In the genomic region with DNA sequence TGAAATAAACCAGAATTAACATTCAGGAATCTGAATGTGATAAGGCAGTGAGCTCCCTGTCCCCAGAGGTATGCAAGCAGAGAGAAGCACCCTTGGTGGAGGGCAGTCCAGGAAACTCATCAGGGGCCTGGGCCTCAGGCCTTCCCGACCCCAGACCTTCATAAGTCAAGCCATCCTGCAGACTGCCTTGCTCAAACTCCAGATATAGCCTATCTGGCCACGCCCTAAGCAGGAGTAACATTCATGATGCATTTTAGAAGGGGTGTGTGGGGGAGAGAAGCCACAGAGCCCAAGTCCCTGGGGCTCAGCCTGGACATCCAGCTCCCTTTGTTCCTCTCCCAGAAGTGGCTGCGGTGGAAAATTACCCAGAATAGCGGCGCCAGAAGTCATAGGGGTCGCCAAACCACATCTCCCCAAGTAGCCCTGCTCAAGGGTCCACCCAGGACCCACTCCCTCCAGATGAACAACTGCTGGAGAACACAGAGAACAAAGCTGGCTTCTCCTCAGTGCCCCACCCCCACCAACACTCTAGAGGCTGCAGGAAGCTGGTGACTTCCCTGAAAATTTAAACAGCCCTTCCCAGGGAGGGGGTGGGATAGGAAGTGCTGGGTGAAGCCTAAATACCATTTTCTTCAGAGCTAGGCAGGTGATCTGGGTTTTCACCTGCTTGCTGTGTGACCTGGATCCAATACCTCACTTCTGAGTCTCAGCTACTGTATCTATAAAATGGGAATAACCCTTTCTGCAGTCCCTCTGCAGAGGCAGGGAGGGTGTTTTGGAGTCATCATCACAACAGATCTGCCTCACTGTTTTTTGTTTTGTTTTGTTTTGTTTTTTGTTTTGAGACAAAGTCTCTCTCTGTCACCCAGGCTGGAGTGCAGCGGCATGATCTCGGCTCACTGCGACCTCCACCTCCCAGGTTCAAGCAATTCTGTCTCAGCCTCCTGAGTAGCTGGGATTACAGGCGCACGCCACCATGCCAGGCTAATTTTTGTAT, we compare ENCODE assay signal across 8 cellular contexts. TPM values are rescaled to one million over a fixed set of nuclear protein-coding genes. Genes with fewer than 3 reads are reported as not detected.
DNase-seq lines count a peak whose midpoint lies in the region; ATAC-seq and TF ChIP-seq lines count a peak whose summit lies in the region.

No MANE protein-coding gene starts in this region.

- H3K4me3 Mint-ChIP-seq in activated T-cell treated with anti-CD3 and anti-CD28 coated beads, Interleukin-2, amount 50 U/mL, for 72 hours = peak overlapping the region; percentile 95 to 97
- peak overlapping the region; percentile 90 for H3K4me3 Mint-ChIP-seq in mesothelial cell of epicardium

- H3K27ac ChIP-seq in dorsolateral prefrontal cortex = peak overlapping the region; percentile 91 to 100 (median 100)

- H3K4me1 Mint-ChIP-seq in activated T-cell treated with anti-CD3 and anti-CD28 coated beads, Interleukin-2, amount 50 U/mL, for 72 hours (ENCODE audit: low read depth) = peaks cover 68% of the 10 kb centered on the region
- H3K4me1 Mint-ChIP-seq in mesothelial cell of epicardium = peaks cover 64% of the 10 kb centered on the region

- intact Hi-C loops in dorsolateral prefrontal cortex (cut with DNase I) = loop anchor here in 1 of 2 donors (2.0 kb wide), 1 partner anchor 17 kb away; no protein-coding TSS in a partner anchor

- no peak for DNase-seq in activated T-cell treated with anti-CD3 and anti-CD28 coated beads, Interleukin-2, amount 50 U/mL, for 72 hours
- DNase-seq in activated T-cell treated with anti-CD3 and anti-CD28 coated beads, Interleukin-2, amount 50 U/mL, for 1 hour = no peak
- DNase-seq in OCI-M1 (lab: John Stamatoyannopoulos, UW) (peak; percentile 91), dorsolateral prefrontal cortex (no peak), mesothelial cell of epicardium (ENCODE audit: low spot score in 2 of 2, unreplicated experiment in 2 of 2) (no peak)
- no peak for DNase-seq in activated CD4-positive, CD25-positive, alpha-beta regulatory T cell (lab: John Stamatoyannopoulos, UW)

- H3K27ac Mint-ChIP-seq in activated T-cell treated with anti-CD3 and anti-CD28 coated beads, Interleukin-2, amount 50 U/mL, for 72 hours = peak overlapping the region; percentile 97
- H3K27ac Mint-ChIP-seq in mesothelial cell of epicardium = peak overlapping the region; percentile 99

- H3K27me3 ChIP-seq in dorsolateral prefrontal cortex = no peaks in the 10 kb centered on the region

- H3K4me3 ChIP-seq in dorsolateral prefrontal cortex = peak overlapping the region in 3 of 59 donors; percentile 17 to 92 (median 18)

- no peak for ATAC-seq in activated T-cell treated with anti-CD3 and anti-CD28 coated beads, Interleukin-2, amount 50 U/mL, for 72 hours (replicated peaks in 1 of 2)
- ATAC-seq in GM18870 (IDR thresholded peaks at IDR 0.05; ENCODE audit: unreplicated experiment) (no peak), GM19328 (IDR thresholded peaks at IDR 0.05; ENCODE audit: unreplicated experiment) (no peak)

- H3K9me3 Mint-ChIP-seq in activated T-cell treated with anti-CD3 and anti-CD28 coated beads, Interleukin-2, amount 50 U/mL, for 72 hours = no peaks in the 10 kb centered on the region
- no peaks in the 10 kb centered on the region for H3K9me3 Mint-ChIP-seq in mesothelial cell of epicardium

- no peaks in the 10 kb centered on the region for H3K27me3 Mint-ChIP-seq in activated T-cell treated with anti-CD3 and anti-CD28 coated beads, Interleukin-2, amount 50 U/mL, for 72 hours (ENCODE audit: low read depth)
- H3K27me3 Mint-ChIP-seq in mesothelial cell of epicardium (ENCODE audit: low read depth) = no peaks in the 10 kb centered on the region

- H3K36me3 Mint-ChIP-seq in activated T-cell treated with anti-CD3 and anti-CD28 coated beads, Interleukin-2, amount 50 U/mL, for 72 hours (ENCODE audit: insufficient read depth in 2 of 2) = peaks cover 5 to 10% of the 10 kb centered on the region in 2 donors
- H3K36me3 Mint-ChIP-seq in mesothelial cell of epicardium = no peaks in the 10 kb centered on the region

- TF ChIP-seq CTCF in dorsolateral prefrontal cortex (IDR thresholded peaks at IDR 0.05 in 54 of 56, conservative IDR thresholded peaks at IDR 0.05 in 2 of 56; ENCODE audit: low read depth in 1 of 56, partially characterized antibody in 56 of 56) = no peak
- TF ChIP-seq CTCF in mesothelial cell of epicardium (IDR thresholded peaks at IDR 0.05; ENCODE audit: unreplicated experiment) = no peak

RNA-seq across cellular contexts. Expression of a gene that starts 1.5 kb away (rescaled TPM):
- 100 to 1,000 TPM; 192 to 209 TPM for total RNA-seq in activated T-cell treated with anti-CD3 and anti-CD28 coated beads, Interleukin-2, amount 50 U/mL, for 72 hours
- total RNA-seq in dorsolateral prefrontal cortex (100 to 1,000 TPM in 84 of 120 experiments, 10 to 100 TPM in 36; 57.2 to 359 (median 120) TPM), mesothelial cell of epicardium (179 to 187 TPM (median 181 TPM) in 3 replicates)
